In the genomic region with DNA sequence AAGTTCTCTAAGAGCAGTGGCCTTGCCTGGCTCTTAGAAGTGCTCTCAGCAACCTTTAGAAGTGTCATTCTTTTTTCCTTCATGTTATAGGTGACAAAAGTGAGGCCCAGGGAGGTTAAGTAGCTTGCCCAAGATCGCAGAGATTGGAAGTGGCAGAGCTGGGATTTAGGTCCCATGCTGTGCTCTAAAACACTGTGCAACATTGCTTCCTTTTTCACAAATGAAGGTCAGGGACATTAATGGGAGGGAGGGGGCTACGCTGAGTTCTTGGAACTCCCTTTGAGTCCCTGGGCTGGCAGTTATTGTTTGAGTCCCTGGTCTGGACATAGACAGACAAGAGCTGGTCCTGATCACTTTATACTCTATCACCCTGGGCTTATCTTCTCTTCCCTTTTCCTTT, we compare ENCODE assay signal across 32 cellular contexts. TPM values are rescaled to one million over a fixed set of nuclear protein-coding genes. Genes with fewer than 3 reads are reported as not detected.
DNase-seq lines count a peak whose midpoint lies in the region; ATAC-seq and TF ChIP-seq lines count a peak whose summit lies in the region.
"Had no signal": no experiment of that assay in that cellular context is flagged by ENCODE, and none has a peak within 500 bp of the region (broad histone marks: within the 10 kb centered on the region; RNA-seq: fewer than 3 reads in every experiment).

No MANE protein-coding gene starts in this region.

- H3K56ac ChIP-seq in mesendoderm (ENCODE audit: low read length), result no peak overlapping the region

- H3K9me3 ChIP-seq in cardiac muscle cell (ENCODE audit: low read depth), result no peaks in the 10 kb centered on the region
- H3K9me3 ChIP-seq: A549, ovary had no signal

- no peak overlapping the region for H2BK15ac ChIP-seq in mesendoderm (replicated peaks; ENCODE audit: low read depth)

- intact Hi-C loops in left cardiac atrium (cut with DNase I), result no loop called here
- intact Hi-C loops in activated T-helper 2 cell treated with anti-CD3 and anti-CD28 coated beads, Interferon-gamma antibody, Interleukin-2, Interleukin-4, amounts not matched to agents 10 μg/mL and 5 μg/mL and 100 μg/mL, durations not matched to agents 14 hours and 24 hours and 36 hours (cut with micrococcal nuclease), result no loop called here

- H2BK120ac ChIP-seq in mesendoderm (ENCODE audit: low read depth, low read length), result no peak overlapping the region

- peaks cover 1% of the 10 kb centered on the region for H3K36me3 Mint-ChIP-seq in progenitor cell of endocrine pancreas (ENCODE audit: insufficient read depth)
- H3K36me3 Mint-ChIP-seq in activated T-helper 2 cell treated with anti-CD3 and anti-CD28 coated beads, Interferon-gamma antibody, Interleukin-2, Interleukin-4, amounts not matched to agents 10 μg/mL and 5 μg/mL and 100 μg/mL, durations not matched to agents 14 hours and 24 hours and 36 hours (ENCODE audit: low read depth), result no peaks in the 10 kb centered on the region
- H3K36me3 Mint-ChIP-seq: CD4-positive, alpha-beta memory T cell; IgD-negative memory B cell; naive B cell had no signal

- H3K9ac ChIP-seq in mesendoderm (ENCODE audit: low read length), result no peak overlapping the region

- no peak overlapping the region for H4K5ac ChIP-seq in mesendoderm (ENCODE audit: low read length)

- no peak overlapping the region for H2BK5ac ChIP-seq in mesendoderm (ENCODE audit: low read length)

- no peaks in the 10 kb centered on the region for H3K27me3 ChIP-seq in cardiac muscle cell
- H3K27me3 ChIP-seq in mesendoderm (ENCODE audit: insufficient read depth, low read length, poor library complexity), result no peaks in the 10 kb centered on the region
- H3K27me3 ChIP-seq: ovary had no signal

- TF ChIP-seq CTCF in cardiac muscle cell (IDR thresholded peaks at IDR 0.05; ENCODE audit: low read depth, low read length) (no peak), progenitor cell of endocrine pancreas (IDR thresholded peaks at IDR 0.05; ENCODE audit: unreplicated experiment) (no peak)

- no peak overlapping the region for H3K4me2 ChIP-seq in mesendoderm (ENCODE audit: low read length)
- H3K4me2 ChIP-seq: A549, smooth muscle cell had no signal

- H3K23ac ChIP-seq in mesendoderm (ENCODE audit: low read length), result no peak overlapping the region

- H3K18ac ChIP-seq in mesendoderm (ENCODE audit: low read length), result no peak overlapping the region

- WGBS in mesendoderm (ENCODE audit: extremely low coverage, insufficient coverage, low lambda C conversion rate), result no CpG with 5 or more reads among the region's 2 CpGs

- H3K4me1 ChIP-seq in cardiac muscle cell (ENCODE audit: low read depth) (peaks cover 30% of the 10 kb centered on the region), mesendoderm (ENCODE audit: control insufficient read depth, low read depth, low read length) (peaks cover 5% of the 10 kb centered on the region)

- no peak overlapping the region for H3K4me3 Mint-ChIP-seq in progenitor cell of endocrine pancreas (ENCODE audit: low read depth)
- H3K4me3 Mint-ChIP-seq in activated T-helper 2 cell treated with anti-CD3 and anti-CD28 coated beads, Interferon-gamma antibody, Interleukin-2, Interleukin-4, amounts not matched to agents 10 μg/mL and 5 μg/mL and 100 μg/mL, durations not matched to agents 14 hours and 24 hours and 36 hours (ENCODE audit: low read depth), result no peak overlapping the region
- H3K4me3 Mint-ChIP-seq: activated CD4-positive, alpha-beta T cell treated with anti-CD3 and anti-CD28 coated beads, Interleukin-2, amount 10 ng/mL, durations not matched to agents 24 days and 14 days; IgD-negative memory B cell; naive B cell had no signal

- no peak for ATAC-seq in left cardiac atrium
- ATAC-seq: A549; activated naive CD4-positive, alpha-beta T cell treated with anti-CD3 and anti-CD28 coated beads, Interleukin-2, amount 50 U/mL, for 72 hours; effector memory CD8-positive, alpha-beta T cell had no signal

- no peaks in the 10 kb centered on the region for H3K27me3 Mint-ChIP-seq in progenitor cell of endocrine pancreas
- no peaks in the 10 kb centered on the region for H3K27me3 Mint-ChIP-seq in activated T-helper 2 cell treated with anti-CD3 and anti-CD28 coated beads, Interferon-gamma antibody, Interleukin-2, Interleukin-4, amounts not matched to agents 10 μg/mL and 5 μg/mL and 100 μg/mL, durations not matched to agents 14 hours and 24 hours and 36 hours (ENCODE audit: low read depth)
- H3K27me3 Mint-ChIP-seq: activated CD4-positive, alpha-beta T cell treated with anti-CD3 and anti-CD28 coated beads, Interleukin-2, amount 10 ng/mL, durations not matched to agents 24 days and 14 days; CD4-positive, alpha-beta memory T cell; effector memory CD8-positive, alpha-beta T cell; IgD-negative memory B cell; naive B cell had no signal

- H3K79me2 ChIP-seq in mesendoderm (ENCODE audit: control insufficient read depth, insufficient read depth, low read length), result no peaks in the 10 kb centered on the region

- peaks cover 48% of the 10 kb centered on the region for H3K4me1 Mint-ChIP-seq in progenitor cell of endocrine pancreas (ENCODE audit: low read depth)
- H3K4me1 Mint-ChIP-seq in activated T-helper 2 cell treated with anti-CD3 and anti-CD28 coated beads, Interferon-gamma antibody, Interleukin-2, Interleukin-4, amounts not matched to agents 10 μg/mL and 5 μg/mL and 100 μg/mL, durations not matched to agents 14 hours and 24 hours and 36 hours (ENCODE audit: low read depth), result peaks cover 31% of the 10 kb centered on the region

- peaks cover 2% of the 10 kb centered on the region for H3K79me1 ChIP-seq in mesendoderm (ENCODE audit: low read length)

- peak overlapping the region; percentile 57 for H3K27ac ChIP-seq in cardiac muscle cell
- no peak overlapping the region for H3K27ac ChIP-seq in mesendoderm (ENCODE audit: low read depth, low read length)
- H3K27ac ChIP-seq: A549, coronary artery, ovary, VCaP had no signal

- no peaks in the 10 kb centered on the region for H3K9me3 Mint-ChIP-seq in progenitor cell of endocrine pancreas (ENCODE audit: low read depth)
- no peaks in the 10 kb centered on the region for H3K9me3 Mint-ChIP-seq in activated T-helper 2 cell treated with anti-CD3 and anti-CD28 coated beads, Interferon-gamma antibody, Interleukin-2, Interleukin-4, amounts not matched to agents 10 μg/mL and 5 μg/mL and 100 μg/mL, durations not matched to agents 14 hours and 24 hours and 36 hours
- H3K9me3 Mint-ChIP-seq: activated CD4-positive, alpha-beta T cell treated with anti-CD3 and anti-CD28 coated beads, Interleukin-2, amount 10 ng/mL, durations not matched to agents 24 days and 14 days; activated naive CD4-positive, alpha-beta T cell treated with anti-CD3 and anti-CD28 coated beads, Interleukin-2, amount 50 U/mL, for 72 hours; CD4-positive, alpha-beta memory T cell; effector memory CD8-positive, alpha-beta T cell; IgD-negative memory B cell had no signal

- DNase-seq in cardiac muscle cell (ENCODE audit: low read depth in 1 of 2, low spot score in 1 of 2) (peak in 1 of 2 donors; percentile 6), left cardiac atrium (no peak), NCI-H69 (lab: John Stamatoyannopoulos, UW) (peak; percentile 95), mesendoderm (peak; percentile 31), progenitor cell of endocrine pancreas (ENCODE audit: low spot score, unreplicated experiment) (no peak), NOMO-1 treated with dmso at 0.1 percent for 144 hours (lab: John Stamatoyannopoulos, UW; ENCODE audit: unreplicated experiment) (no peak), H4 (ENCODE audit: low spot score) (no peak)
- DNase-seq in activated T-helper 2 cell treated with anti-CD3 and anti-CD28 coated beads, Interferon-gamma antibody, Interleukin-2, Interleukin-4, amounts not matched to agents 10 μg/mL and 5 μg/mL and 100 μg/mL, durations not matched to agents 14 hours and 24 hours and 36 hours (ENCODE audit: low spot score), result no peak
- DNase-seq: activated CD4-positive, alpha-beta T cell treated with anti-CD3 and anti-CD28 coated beads, Interleukin-2, amount 10 ng/mL, durations not matched to agents 24 days and 14 days; activated CD8-positive, alpha-beta memory T cell treated with anti-CD3 and anti-CD28 coated beads for 24 hours; activated effector memory CD4-positive, alpha-beta T cell treated with Interleukin-2 at 50 U/mL for 16 hours; activated T-cell treated with anti-CD3 and anti-CD28 coated beads for 4 hours; AML-193; anterior cingulate cortex; CD4-positive, alpha-beta memory T cell; effector memory CD8-positive, alpha-beta T cell; erythroblast; GOT3; islet precursor cell; midbrain; naive B cell; NCI-H1694 treated with DMSO at 0.1 percent for 48 hours; NCI-H510A; ovary; SHP77 treated with DMSO at 0.1 percent for 48 hours; stimulated activated naive CD8-positive, alpha-beta T cell treated with anti-CD3 and anti-CD28 coated beads, Interleukin-15, Interleukin-2, amounts not matched to agents 100 U/mL and 50 U/mL, for 24 hours had no signal

- H3K36me3 ChIP-seq in cardiac muscle cell, result no peaks in the 10 kb centered on the region
- no peaks in the 10 kb centered on the region for H3K36me3 ChIP-seq in mesendoderm (ENCODE audit: control insufficient read depth, insufficient read depth, low read length)
- H3K36me3 ChIP-seq: ovary had no signal

- H2AK5ac ChIP-seq in mesendoderm (ENCODE audit: low read length), result no peak overlapping the region

- H4K8ac ChIP-seq in mesendoderm (ENCODE audit: low read depth, low read length), result no peak overlapping the region

- H3K27ac Mint-ChIP-seq in progenitor cell of endocrine pancreas, result peak overlapping the region; percentile 26
- H3K27ac Mint-ChIP-seq in activated T-helper 2 cell treated with anti-CD3 and anti-CD28 coated beads, Interferon-gamma antibody, Interleukin-2, Interleukin-4, amounts not matched to agents 10 μg/mL and 5 μg/mL and 100 μg/mL, durations not matched to agents 14 hours and 24 hours and 36 hours, result no peak overlapping the region
- H3K27ac Mint-ChIP-seq: activated CD4-positive, alpha-beta T cell treated with anti-CD3 and anti-CD28 coated beads, Interleukin-2, amount 10 ng/mL, durations not matched to agents 24 days and 14 days; IgD-negative memory B cell had no signal

- H3K4me3 ChIP-seq in cardiac muscle cell, result no peak overlapping the region
- no peak overlapping the region for H3K4me3 ChIP-seq in mesendoderm (ENCODE audit: low read length)
- H3K4me3 ChIP-seq: A549, coronary artery, ovary, smooth muscle cell had no signal

- H3K4ac ChIP-seq in mesendoderm (ENCODE audit: low read depth, low read length), result no peak overlapping the region

RNA-seq across cellular contexts. Expression of gene PAM, which starts 45.3 kb away (rescaled TPM):
- 392 and 632 TPM in 2 replicates for total RNA-seq in cardiac muscle cell
- 218 and 375 TPM in 2 replicates for polyA plus RNA-seq in cardiac muscle cell
- total RNA-seq in left cardiac atrium, result 1,000 to 10,000 TPM; 2,389 to 3,652 TPM
- 23.6 TPM for polyA plus RNA-seq in mesendoderm (2013, experiment 1 of 2)
- polyA plus RNA-seq in mesendoderm (2013, experiment 2 of 2), result 26.8 TPM
- 111 and 142 TPM in 2 replicates for total RNA-seq in progenitor cell of endocrine pancreas
- total RNA-seq in activated T-helper 2 cell treated with anti-CD3 and anti-CD28 coated beads, Interferon-gamma antibody, Interleukin-2, Interleukin-4, amounts not matched to agents 10 μg/mL and 5 μg/mL and 100 μg/mL, durations not matched to agents 14 hours and 24 hours and 36 hours, result 48.0 and 59.9 TPM in 2 replicates
- total RNA-seq in H4 (2014; rRNA removed; shearing (Covaris generic)), result 166 and 213 TPM in 2 replicates

Comparison
In these comparisons a context has a peak if more than half of its experiments do, and no peak if none do; other contexts are left out.
1. DNase-seq: peak in NCI-H69 (single experiment) and mesendoderm (single experiment); none in left cardiac atrium (single experiment), progenitor cell of endocrine pancreas (single experiment), activated T-helper 2 cell treated with anti-CD3 and anti-CD28 coated beads, Interferon-gamma antibody, Interleukin-2, Interleukin-4, amounts not matched to agents 10 μg/mL and 5 μg/mL and 100 μg/mL, durations not matched to agents 14 hours and 24 hours and 36 hours (single experiment), NOMO-1 treated with dmso at 0.1 percent for 144 hours (single experiment) and H4 (single experiment).